In genomic region chr7:69764681-69765080, GRCh38 we compare ENCODE assay signal across 18 cellular contexts.
"Had no signal": no experiment of that assay in that cellular context is flagged by ENCODE, and none has a peak within 500 bp of the region (broad histone marks: within the 10 kb centered on the region; RNA-seq: fewer than 3 reads in every experiment).

No MANE protein-coding gene starts in this region.

- DNase-seq: NCI-H1092 treated with DMSO at 0.1 percent for 48 hours, NCI-H1436, NCI-H2029, NCI-H2081 treated with DMSO at 0.1 percent for 48 hours, NCI-H2171, NCI-H226, NCI-H446, NCI-H510A, NCI-H524 treated with DMSO at 0.1 percent for 48 hours, NCI-H774, Right ventricle myocardium superior, RPMI8226, SIG-M5 had no signal

- H3K4me1 ChIP-seq: SJSA1 had no signal

- H3K4me3 ChIP-seq: K562, SJSA1, SK-N-MC had no signal

- H3K27ac ChIP-seq: HL-60, SJSA1, SK-N-MC had no signal

- H3K4me3 Mint-ChIP-seq: IgD-negative memory B cell had no signal

- H3K27ac Mint-ChIP-seq: IgD-negative memory B cell had no signal

- ATAC-seq: K562 had no signal

- H3K27me3 Mint-ChIP-seq: IgD-negative memory B cell had no signal

- H3K36me3 ChIP-seq: SJSA1 had no signal
